8 cellular contexts compared by ENCODE assay signal in genomic region chr9:129885018-129885669, GRCh38. TPM values are rescaled to one million over a fixed set of nuclear protein-coding genes. Genes with fewer than 3 reads are reported as not detected.
DNase-seq lines count a peak whose midpoint lies in the region; TF ChIP-seq lines count a peak whose summit lies in the region.

No MANE protein-coding gene starts in this region.

- H3K27me3 ChIP-seq in HAP-1 (ENCODE audit: low read depth): no peaks in the 10 kb centered on the region
- no peaks in the 10 kb centered on the region for H3K27me3 ChIP-seq in uterus

- peaks cover 7% of the 10 kb centered on the region for H3K36me3 ChIP-seq in HAP-1 (replicated peaks)
- peaks cover 21% of the 10 kb centered on the region for H3K36me3 ChIP-seq in SK-N-MC (ENCODE audit: insufficient read depth, low read length)
- no peaks in the 10 kb centered on the region for H3K36me3 ChIP-seq in uterus

- H3K9me3 ChIP-seq in HAP-1 (no peaks in the 10 kb centered on the region), SK-N-MC (ENCODE audit: low read depth, low read length) (no peaks in the 10 kb centered on the region), uterus (no peaks in the 10 kb centered on the region)

- intact Hi-C loops in uterus (cut with DNase I; ENCODE audit: low total_unique reads): loop anchor here (5.0 to 10.0 kb wide), 2 partner anchors 167 to 350 kb away; partner anchors contain the start of gene GPR107

- peak in 9 of 14 donors; percentile 37 to 70 (median 58) for DNase-seq in C1 segment of cervical spinal cord (lab: John Stamatoyannopoulos, UW)
- DNase-seq in HAP-1 (ENCODE audit: low spot score in 2 of 2): peak; percentile 4 to 60
- DNase-seq in SK-N-MC (ENCODE audit: low read depth, low spot score): no peak
- peak; percentile 47 for DNase-seq in mucosa of gallbladder (ENCODE audit: low spot score)
- peak; percentile 42 to 48 for DNase-seq in uterus
- DNase-seq in hippocampal formation (lab: John Stamatoyannopoulos, UW): no peak
- DNase-seq in midbrain (lab: John Stamatoyannopoulos, UW): no peak

- peaks cover 15% of the 10 kb centered on the region for H3K4me1 ChIP-seq in HAP-1
- peaks cover 0 to 9% of the 10 kb centered on the region in 2 donors for H3K4me1 ChIP-seq in uterus

- H3K27ac ChIP-seq in SK-N-MC (peak overlapping the region; percentile 81), cingulate gyrus (ENCODE audit: low read depth, low read length) (peak overlapping the region; percentile 78), uterus (peak overlapping the region; percentile 82 to 87)

- peak in 1 of 4 experiments; percentile 35 for TF ChIP-seq CTCF in uterus (IDR thresholded peaks at IDR 0.05)

- in situ Hi-C loops in HAP-1 (cut with MboI; ENCODE audit: low sequenced_read_pairs): no loop called here

- no peak overlapping the region for H3K9ac ChIP-seq in SK-N-MC (ENCODE audit: insufficient read length)

- peak overlapping the region; percentile 31 for H3K4me3 ChIP-seq in HAP-1
- H3K4me3 ChIP-seq in SK-N-MC: peak overlapping the region; percentile 63
- peak overlapping the region; percentile 8 to 21 for H3K4me3 ChIP-seq in uterus

- TF ChIP-seq POLR2A in uterus (IDR thresholded peaks at IDR 0.05): no peak

RNA-seq across cellular contexts. Expression of gene USP20, which starts 49.9 kb away (rescaled TPM):
- total RNA-seq in mucosa of gallbladder (41.0 TPM), uterus (10 to 100 TPM in 2 of 4 donors, 1 to 10 TPM in 2; 5.6 to 46.7 (median 11.1) TPM)

RNA-seq across cellular contexts. Expression of gene C9orf78, which starts 50.1 kb away (rescaled TPM):
- 53.6 TPM for total RNA-seq in mucosa of gallbladder
- total RNA-seq in uterus: 10 to 100 TPM; 17.4 to 56.9 (median 35.0) TPM

Comparison
In these comparisons a context has a peak if more than half of its experiments do, and no peak if none do; other contexts are left out.
1. DNase-seq: peak in C1 segment of cervical spinal cord (9 of 14), HAP-1 (2 of 2), mucosa of gallbladder (single experiment) and uterus (2 of 2); none in SK-N-MC (single experiment), hippocampal formation (0 of 2) and midbrain (single experiment).
2. Peak in every context shown above with its lines, with median percentiles within 50 percentile points of each other: H3K4me3 ChIP-seq and H3K27ac ChIP-seq.